8 cellular contexts compared by ENCODE assay signal in genomic region chr11:2092956-2093412, GRCh38. TPM values are rescaled to one million over a fixed set of nuclear protein-coding genes. Genes with fewer than 3 reads are reported as not detected.
DNase-seq lines count a peak whose midpoint lies in the region; ATAC-seq and TF ChIP-seq lines count a peak whose summit lies in the region.

No MANE protein-coding gene starts in this region.

- H4K20me1 ChIP-seq in IMR-90 (ENCODE audit: insufficient read depth, low read length): no peaks in the 10 kb centered on the region

- no peak overlapping the region for H3K56ac ChIP-seq in IMR-90 (ENCODE audit: extremely low read depth, insufficient read depth, low read length)

- no TSS peak for BruUV-seq in IMR-90 (replicated peaks; lab: Mats Ljungman, UMichigan)

- intact Hi-C loops in IMR-90 (cut with micrococcal nuclease): no loop called here

- H3K4me3 ChIP-seq in IMR-90 (ENCODE audit: insufficient read depth, low read depth, low read length) (no peak overlapping the region), cardiac fibroblast (replicated peaks in 1 of 2; ENCODE audit: low read depth in 2 of 2, low read length in 2 of 2) (no peak overlapping the region)

- no peak overlapping the region for H3K4me2 ChIP-seq in IMR-90 (ENCODE audit: low read depth, low read length)

- H3K9me3 ChIP-seq in IMR-90 (ENCODE audit: control insufficient read depth, insufficient read depth, low read length): peaks cover 3% of the 10 kb centered on the region; the same call in 1 of the 2 replicates

- peak overlapping the region in 2 of 10 donors; percentile 8 to 58 for H3K4me3 Mint-ChIP-seq in naive thymus-derived CD8-positive, alpha-beta T cell

- ATAC-seq in IMR-90 (ENCODE audit: low read depth): no peak
- ATAC-seq in naive thymus-derived CD8-positive, alpha-beta T cell: peak; percentile 97 to 98
- no peak for ATAC-seq in GM21390 (IDR thresholded peaks at IDR 0.05; ENCODE audit: unreplicated experiment)
- ATAC-seq in GM19467 (IDR thresholded peaks at IDR 0.05; ENCODE audit: unreplicated experiment): no peak

- H4K91ac ChIP-seq in IMR-90 (ENCODE audit: insufficient read depth, low read depth, low read length): peak overlapping the region; percentile 17; the same call in 1 of the 2 replicates

- H2BK20ac ChIP-seq in IMR-90 (ENCODE audit: low read depth, low read length): peak overlapping the region; percentile 68

- no peaks in the 10 kb centered on the region for H3K27me3 ChIP-seq in IMR-90 (ENCODE audit: control insufficient read depth, insufficient read depth, low read length)

- H3K23ac ChIP-seq in IMR-90 (ENCODE audit: low read depth, low read length): no peak overlapping the region

- H3K27ac Mint-ChIP-seq in naive thymus-derived CD8-positive, alpha-beta T cell: peak overlapping the region in 1 of 10 donors; percentile 91

- CTCF ChIA-PET in IMR-90 (lab: Yijun Ruan, JAX): no interaction called here

- peaks cover 17% of the 10 kb centered on the region for H3K9me1 ChIP-seq in IMR-90 (ENCODE audit: insufficient read depth, low read length)

- no peak overlapping the region for H3K27ac ChIP-seq in IMR-90 (ENCODE audit: insufficient read depth, low read length)

- peaks cover 23% of the 10 kb centered on the region for H3K4me1 ChIP-seq in IMR-90 (ENCODE audit: control insufficient read depth, insufficient read depth, low read length)

- dilution Hi-C loops in IMR-90 (cut with HindIII; ENCODE audit: low sequenced_read_pairs, unreplicated experiment): no loop called here

- no peak for TF ChIP-seq POLR2A in IMR-90 (IDR thresholded peaks at IDR 0.05; ENCODE audit: low read depth, low read length)

- no peak overlapping the region for H3K14ac ChIP-seq in IMR-90 (replicated peaks; ENCODE audit: low read depth, low read length)

- peak overlapping the region; percentile 51 for H2AK9ac ChIP-seq in IMR-90 (replicated peaks; ENCODE audit: low read depth, low read length, poor library complexity)

- in situ Hi-C loops in IMR-90 (cut with MboI; ENCODE audit: low sequenced_read_pairs): no loop called here

- H3K9ac ChIP-seq in IMR-90 (ENCODE audit: low read depth, low read length): no peak overlapping the region

- H4K8ac ChIP-seq in IMR-90 (ENCODE audit: low read depth in 2 of 2, low read length in 2 of 2): no peak overlapping the region

- H3K36me3 Mint-ChIP-seq in naive thymus-derived CD8-positive, alpha-beta T cell: no peaks in the 10 kb centered on the region

- no peak overlapping the region for H3K18ac ChIP-seq in IMR-90 (ENCODE audit: low read depth, low read length)

- H2BK120ac ChIP-seq in IMR-90 (ENCODE audit: low read depth, low read length): no peak overlapping the region; the same call in 1 of the 2 replicates

- no peaks in the 10 kb centered on the region for H3K9me3 Mint-ChIP-seq in naive thymus-derived CD8-positive, alpha-beta T cell

- H2BK5ac ChIP-seq in IMR-90 (ENCODE audit: low read depth, low read length, poor library complexity, severe bottlenecking): no peak overlapping the region

- 0 out of 2 replicates have a peak overlapping the region, but pooled peaks have one; percentile 36 for H2AK5ac ChIP-seq in IMR-90 (ENCODE audit: low read depth, low read length)

- peaks cover 0 to 13% of the 10 kb centered on the region in 2 experiments; a peak in 2 of 4 replicates for H3K79me1 ChIP-seq in IMR-90 (ENCODE audit: low read depth in 1 of 2, low read length in 2 of 2)

- DNase-seq in IMR-90 (peak; percentile 10), T follicular helper cell (ENCODE audit: low read depth) (peak; percentile 30), cardiac fibroblast (ENCODE audit: low read depth in 2 of 2) (peak; percentile 65 to 79), middle frontal gyrus (ENCODE audit: extremely low spot score, low spot score) (no peak), cerebellar nuclear complex (lab: John Stamatoyannopoulos, UW) (no peak)
- DNase-seq in naive thymus-derived CD8-positive, alpha-beta T cell: peak; percentile 55 to 91 (median 74)

- H3K4me1 Mint-ChIP-seq in naive thymus-derived CD8-positive, alpha-beta T cell: peaks cover 8 to 22% (median 11%) of the 10 kb centered on the region in 4 donors

- 40% methylated on average over 5 of the region's 10 CpGs; no CpG with 5 or more reads in 1 of the 2 experiments for WGBS in IMR-90 (ENCODE audit: extremely low coverage in 2 of 2, insufficient read length in 1 of 2), 2 experiments

- H3K27me3 Mint-ChIP-seq in naive thymus-derived CD8-positive, alpha-beta T cell: peaks cover 0 to 15% (median 8%) of the 10 kb centered on the region in 5 donors

- POLR2A ChIA-PET in IMR-90 (lab: Charles Lee; ENCODE audit: unreplicated experiment): no interaction called here
- POLR2A ChIA-PET in naive thymus-derived CD8-positive, alpha-beta T cell (lab: Charles Lee): no interaction called here

- H2BK15ac ChIP-seq in IMR-90 (ENCODE audit: low read depth, low read length): no peak overlapping the region

- H3K4ac ChIP-seq in IMR-90 (ENCODE audit: low read depth, low read length): peak overlapping the region; percentile 29; the same call in 1 of the 2 replicates

- no peak for TF ChIP-seq RAD21 in IMR-90 (IDR thresholded peaks at IDR 0.05; ENCODE audit: low read length)

- H2AFZ ChIP-seq in IMR-90 (replicated peaks; ENCODE audit: low read length, poor library complexity): no peak overlapping the region

- no peak overlapping the region for H4K5ac ChIP-seq in IMR-90 (ENCODE audit: low read depth, low read length)

- TF ChIP-seq CTCF in IMR-90 (conservative IDR thresholded peaks at IDR 0.05; ENCODE audit: low read depth, low read length) (no peak), cardiac fibroblast (IDR thresholded peaks at IDR 0.05; ENCODE audit: low read depth, low read length) (no peak)

- H3K36me3 ChIP-seq in IMR-90 (ENCODE audit: control insufficient read depth, insufficient read depth, low read length): no peaks in the 10 kb centered on the region

TF ChIP-seq in IMR-90, 13 proteins besides CTCF, POLR2A, EP300 and RAD21:
- no peak for TF ChIP-seq FOS (IDR thresholded peaks at IDR 0.05; ENCODE audit: low read depth, low read length)
- no peak for TF ChIP-seq CEBPB (IDR thresholded peaks at IDR 0.05; ENCODE audit: low read depth, low read length)
- no peak for TF ChIP-seq NFE2L2 (IDR thresholded peaks at IDR 0.05; ENCODE audit: low read depth, low read length)
- TF ChIP-seq RFX5 (IDR thresholded peaks at IDR 0.05; ENCODE audit: low read depth, low read length): no peak
- no peak for TF ChIP-seq USF2 (IDR thresholded peaks at IDR 0.05; ENCODE audit: low read depth, low read length)
- no peak for TF ChIP-seq SMC3 (IDR thresholded peaks at IDR 0.05; ENCODE audit: low read depth, low read length)
- TF ChIP-seq ELK1 (IDR thresholded peaks at IDR 0.05; ENCODE audit: borderline replicate concordance, low read depth, low read length): no peak
- TF ChIP-seq MXI1 (IDR thresholded peaks at IDR 0.05; ENCODE audit: borderline replicate concordance, low read depth, low read length): no peak
- no peak for TF ChIP-seq MAFK (IDR thresholded peaks at IDR 0.05; ENCODE audit: low read depth, low read length)
- TF ChIP-seq RCOR1 (IDR thresholded peaks at IDR 0.05; ENCODE audit: insufficient replicate concordance, low read length): no peak
- no peak for TF ChIP-seq CHD1 (IDR thresholded peaks at IDR 0.05; ENCODE audit: low read depth, low read length)
- TF ChIP-seq BHLHE40 (IDR thresholded peaks at IDR 0.05; ENCODE audit: low read depth, low read length): no peak
- no peak for TF ChIP-seq MAZ (IDR thresholded peaks at IDR 0.05; ENCODE audit: borderline replicate concordance, low read depth, low read length)

RNA-seq across cellular contexts. Expression of gene IGF2, which starts 46.2 kb away (rescaled TPM):
- 2.3 and 5.0 TPM in 2 replicates for total RNA-seq in IMR-90 (2012; rRNA removed)
- 17.5 and 21.8 TPM in 2 replicates for polyA plus RNA-seq in IMR-90 (2012; rRNA removed)
- 20.6 and 23.2 TPM in 2 replicates for polyA plus RNA-seq in IMR-90 (2012; cell fraction: cytosol; rRNA removed)
- 4.8 and 6.4 TPM in 2 replicates for polyA plus RNA-seq in IMR-90 (2012; cell fraction: nucleus; rRNA removed; ENCODE audit: low replicate concordance)
- total RNA-seq in naive thymus-derived CD8-positive, alpha-beta T cell: not detected
- not detected for polyA plus RNA-seq in naive thymus-derived CD8-positive, alpha-beta T cell

Comparison
In these comparisons a context has a peak if more than half of its experiments do, and no peak if none do; other contexts are left out.
1. ATAC-seq: peak in naive thymus-derived CD8-positive, alpha-beta T cell (2 of 2); none in IMR-90 (single experiment), GM21390 (single experiment) and GM19467 (single experiment).
2. DNase-seq: peak in IMR-90 (single experiment), T follicular helper cell (single experiment), cardiac fibroblast (2 of 2) and naive thymus-derived CD8-positive, alpha-beta T cell (10 of 10); none in middle frontal gyrus (single experiment) and cerebellar nuclear complex (0 of 2).